21 cellular contexts compared by ENCODE assay signal in genomic region chr4:140246216-140246615, GRCh38.
"Had no signal": no experiment of that assay in that cellular context is flagged by ENCODE, and none has a peak within 500 bp of the region (broad histone marks: within the 10 kb centered on the region; RNA-seq: fewer than 3 reads in every experiment).

No MANE protein-coding gene starts in this region.

- H3K27ac Mint-ChIP-seq: IgD-negative memory B cell, T-cell had no signal

- H3K4me3 Mint-ChIP-seq: IgD-negative memory B cell, T-cell had no signal

- H3K27ac ChIP-seq: KMS-11, RWPE1 had no signal

- ATAC-seq: HepG2, K562, T-cell had no signal

- H3K9me3 Mint-ChIP-seq: IgD-negative memory B cell, T-cell had no signal

- H3K36me3 Mint-ChIP-seq: IgD-negative memory B cell, T-cell had no signal

- H3K4me2 ChIP-seq: KMS-11, SK-N-SH had no signal

- DNase-seq: Kasumi-1, MM.1S, NCI-H1092 treated with DMSO at 0.1 percent for 48 hours, NCI-H1436, NCI-H187, NCI-H2029, NCI-H2081 treated with DMSO at 0.1 percent for 48 hours, NCI-H2171, NCI-H226, NCI-H524, NCI-H526 treated with DMSO at 0.1 percent for 48 hours, NCI-H748 treated with DMSO at 0.1 percent for 48 hours, SHP77, SK-N-SH, SW 1271, T-cell had no signal

- H3K4me3 ChIP-seq: K562 had no signal

- H3K27me3 Mint-ChIP-seq: T-cell had no signal

- H3K9me2 ChIP-seq: SK-N-SH had no signal

- H3K9me3 ChIP-seq: SK-N-SH had no signal
